ENCODE assay signal across 2 cellular contexts in genomic region chr19:18649371-18650047, GRCh38.
TF ChIP-seq lines count a peak whose summit lies in the region.

No MANE protein-coding gene starts in this region.

TF ChIP-seq in liver, 16 proteins besides CTCF, POLR2A, EP300 and RAD21:
- TF ChIP-seq ATF3 (IDR thresholded peaks at IDR 0.05), result no peak
- peak; percentile 45 for TF ChIP-seq SP1 (IDR thresholded peaks at IDR 0.05)

TF ChIP-seq in HepG2, 621 proteins besides CTCF, POLR2A, EP300 and RAD21:
- TF ChIP-seq ZSCAN22 (CRISPR knock-in tag; IDR thresholded peaks at IDR 0.05) (no peak), HOXA3 (CRISPR knock-in tag; IDR thresholded peaks at IDR 0.05) (no peak), ZNF17 (CRISPR knock-in tag; IDR thresholded peaks at IDR 0.05) (no peak), ZNF737 (CRISPR knock-in tag; IDR thresholded peaks at IDR 0.05; ENCODE audit: borderline replicate concordance) (no peak), ZNF367 (CRISPR knock-in tag; IDR thresholded peaks at IDR 0.05; ENCODE audit: borderline replicate concordance) (no peak)
- TF ChIP-seq, protein P1, sequence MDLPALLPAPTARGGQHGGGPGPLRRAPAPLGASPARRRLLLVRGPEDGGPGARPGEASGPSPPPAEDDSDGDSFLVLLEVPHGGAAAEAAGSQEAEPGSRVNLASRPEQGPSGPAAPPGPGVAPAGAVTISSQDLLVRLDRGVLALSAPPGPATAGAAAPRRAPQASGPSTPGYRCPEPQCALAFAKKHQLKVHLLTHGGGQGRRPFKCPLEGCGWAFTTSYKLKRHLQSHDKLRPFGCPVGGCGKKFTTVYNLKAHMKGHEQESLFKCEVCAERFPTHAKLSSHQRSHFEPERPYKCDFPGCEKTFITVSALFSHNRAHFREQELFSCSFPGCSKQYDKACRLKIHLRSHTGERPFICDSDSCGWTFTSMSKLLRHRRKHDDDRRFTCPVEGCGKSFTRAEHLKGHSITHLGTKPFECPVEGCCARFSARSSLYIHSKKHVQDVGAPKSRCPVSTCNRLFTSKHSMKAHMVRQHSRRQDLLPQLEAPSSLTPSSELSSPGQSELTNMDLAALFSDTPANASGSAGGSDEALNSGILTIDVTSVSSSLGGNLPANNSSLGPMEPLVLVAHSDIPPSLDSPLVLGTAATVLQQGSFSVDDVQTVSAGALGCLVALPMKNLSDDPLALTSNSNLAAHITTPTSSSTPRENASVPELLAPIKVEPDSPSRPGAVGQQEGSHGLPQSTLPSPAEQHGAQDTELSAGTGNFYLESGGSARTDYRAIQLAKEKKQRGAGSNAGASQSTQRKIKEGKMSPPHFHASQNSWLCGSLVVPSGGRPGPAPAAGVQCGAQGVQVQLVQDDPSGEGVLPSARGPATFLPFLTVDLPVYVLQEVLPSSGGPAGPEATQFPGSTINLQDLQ (CRISPR knock-in tag; IDR thresholded peaks at IDR 0.05), result no peak
- TF ChIP-seq, protein P2, sequence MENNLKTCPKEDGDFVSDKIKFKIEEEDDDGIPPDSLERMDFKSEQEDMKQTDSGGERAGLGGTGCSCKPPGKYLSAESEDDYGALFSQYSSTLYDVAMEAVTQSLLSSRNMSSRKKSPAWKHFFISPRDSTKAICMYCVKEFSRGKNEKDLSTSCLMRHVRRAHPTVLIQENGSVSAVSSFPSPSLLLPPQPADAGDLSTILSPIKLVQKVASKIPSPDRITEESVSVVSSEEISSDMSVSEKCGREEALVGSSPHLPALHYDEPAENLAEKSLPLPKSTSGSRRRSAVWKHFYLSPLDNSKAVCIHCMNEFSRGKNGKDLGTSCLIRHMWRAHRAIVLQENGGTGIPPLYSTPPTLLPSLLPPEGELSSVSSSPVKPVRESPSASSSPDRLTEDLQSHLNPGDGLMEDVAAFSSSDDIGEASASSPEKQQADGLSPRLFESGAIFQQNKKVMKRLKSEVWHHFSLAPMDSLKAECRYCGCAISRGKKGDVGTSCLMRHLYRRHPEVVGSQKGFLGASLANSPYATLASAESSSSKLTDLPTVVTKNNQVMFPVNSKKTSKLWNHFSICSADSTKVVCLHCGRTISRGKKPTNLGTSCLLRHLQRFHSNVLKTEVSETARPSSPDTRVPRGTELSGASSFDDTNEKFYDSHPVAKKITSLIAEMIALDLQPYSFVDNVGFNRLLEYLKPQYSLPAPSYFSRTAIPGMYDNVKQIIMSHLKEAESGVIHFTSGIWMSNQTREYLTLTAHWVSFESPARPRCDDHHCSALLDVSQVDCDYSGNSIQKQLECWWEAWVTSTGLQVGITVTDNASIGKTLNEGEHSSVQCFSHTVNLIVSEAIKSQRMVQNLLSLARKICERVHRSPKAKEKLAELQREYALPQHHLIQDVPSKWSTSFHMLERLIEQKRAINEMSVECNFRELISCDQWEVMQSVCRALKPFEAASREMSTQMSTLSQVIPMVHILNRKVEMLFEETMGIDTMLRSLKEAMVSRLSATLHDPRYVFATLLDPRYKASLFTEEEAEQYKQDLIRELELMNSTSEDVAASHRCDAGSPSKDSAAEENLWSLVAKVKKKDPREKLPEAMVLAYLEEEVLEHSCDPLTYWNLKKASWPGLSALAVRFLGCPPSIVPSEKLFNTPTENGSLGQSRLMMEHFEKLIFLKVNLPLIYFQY (CRISPR knock-in tag; IDR thresholded peaks at IDR 0.05; ENCODE audit: borderline replicate concordance), result no peak
